ENCODE assay signal across 21 cellular contexts in genomic region chr4:51942108-51942832, GRCh38.
DNase-seq lines count a peak whose midpoint lies in the region; ATAC-seq, FAIRE-seq and TF ChIP-seq lines count a peak whose summit lies in the region.
"Had no signal": no experiment of that assay in that cellular context is flagged by ENCODE, and none has a peak within 500 bp of the region (broad histone marks: within the 10 kb centered on the region; RNA-seq: fewer than 3 reads in every experiment).

No MANE protein-coding gene starts in this region.

- H4K20me1 ChIP-seq in astrocyte (ENCODE audit: insufficient read depth, low read length), result no peaks in the 10 kb centered on the region

- H4K91ac ChIP-seq in mesenchymal stem cell (ENCODE audit: low read length), result no peak overlapping the region

- H3K14ac ChIP-seq in mesenchymal stem cell (ENCODE audit: low read length in 2 of 2), result no peak overlapping the region

- no peak overlapping the region for H3K9ac ChIP-seq in astrocyte (ENCODE audit: low read length)
- no peak overlapping the region for H3K9ac ChIP-seq in mesenchymal stem cell (ENCODE audit: low read length)

- no peak for TF ChIP-seq EP300 in gastroesophageal sphincter (IDR thresholded peaks at IDR 0.05)

- peak overlapping the region; percentile 90 for H2AK5ac ChIP-seq in mesenchymal stem cell (ENCODE audit: low read length, severe bottlenecking)

- ATAC-seq in gastroesophageal sphincter, result no peak
- ATAC-seq: activated T-helper 17 cell treated with anti-CD3 and anti-CD28 coated beads, Interleukin-2, amount 50 U/mL, for 72 hours had no signal

- H3K4me1 ChIP-seq in astrocyte (ENCODE audit: insufficient read depth, low read length) (peaks cover 10% of the 10 kb centered on the region), mesenchymal stem cell (ENCODE audit: control insufficient read depth, insufficient read depth, low read depth, low read length) (peaks cover 10% of the 10 kb centered on the region), gastroesophageal sphincter (no peaks in the 10 kb centered on the region), tibial artery (peaks cover 0 to 20% (median 9%) of the 10 kb centered on the region in 4 donors)
- H3K4me1 ChIP-seq: prostate gland had no signal

- no peak overlapping the region for H3K4me3 ChIP-seq in astrocyte (ENCODE audit: insufficient read depth, low read depth, low read length)
- H3K4me3 ChIP-seq in mesenchymal stem cell (ENCODE audit: insufficient read depth in 1 of 2, low read depth in 1 of 2, low read length in 2 of 2), result no peak overlapping the region
- no peak overlapping the region for H3K4me3 ChIP-seq in gastroesophageal sphincter
- no peak overlapping the region for H3K4me3 ChIP-seq in tibial artery
- H3K4me3 ChIP-seq: prostate gland had no signal

- peaks cover 4% of the 10 kb centered on the region for H3K9me3 Mint-ChIP-seq in astrocyte (ENCODE audit: unreplicated experiment)
- H3K9me3 Mint-ChIP-seq: activated T-helper 17 cell treated with anti-CD3 and anti-CD28 coated beads, Interleukin-2, amount 50 U/mL, for 72 hours had no signal

- H3K9me3 ChIP-seq in astrocyte (ENCODE audit: insufficient read depth, low read depth, low read length), result no peaks in the 10 kb centered on the region
- H3K9me3 ChIP-seq in mesenchymal stem cell (ENCODE audit: control insufficient read depth, low read length), result no peaks in the 10 kb centered on the region
- H3K9me3 ChIP-seq in gastroesophageal sphincter, result no peaks in the 10 kb centered on the region
- peaks cover 0 to 6% (median 0%) of the 10 kb centered on the region in 3 donors for H3K9me3 ChIP-seq in tibial artery
- H3K9me3 ChIP-seq: prostate gland had no signal

- H2BK15ac ChIP-seq in mesenchymal stem cell (ENCODE audit: low read depth, poor library complexity, severe bottlenecking), result no peak overlapping the region

- CTCF ChIA-PET in RWPE1 (lab: Yijun Ruan, JAX), result no interaction called here

- H4K8ac ChIP-seq in mesenchymal stem cell (ENCODE audit: low read length), result no peak overlapping the region

- no peaks in the 10 kb centered on the region for H3K79me1 ChIP-seq in mesenchymal stem cell (replicated peaks; ENCODE audit: low read length, poor library complexity, severe bottlenecking)

- H3K79me2 ChIP-seq in astrocyte (ENCODE audit: insufficient read depth, low read length), result no peaks in the 10 kb centered on the region

- H3K4me3 Mint-ChIP-seq in astrocyte (ENCODE audit: unreplicated experiment), result no peak overlapping the region
- H3K4me3 Mint-ChIP-seq: activated naive CD8-positive, alpha-beta T cell treated with anti-CD3 and anti-CD28 coated beads for 36 hours; activated T-helper 17 cell treated with anti-CD3 and anti-CD28 coated beads, Interleukin-2, amount 50 U/mL, for 72 hours; CD4-positive, alpha-beta memory T cell; nephron had no signal

- H3K4me2 ChIP-seq in astrocyte (ENCODE audit: low read length) (no peak overlapping the region), mesenchymal stem cell (ENCODE audit: low read length, poor library complexity, severe bottlenecking) (no peak overlapping the region)

- H3K36me3 Mint-ChIP-seq in astrocyte (ENCODE audit: low read depth, unreplicated experiment), result no peaks in the 10 kb centered on the region
- H3K36me3 Mint-ChIP-seq: activated naive CD8-positive, alpha-beta T cell treated with anti-CD3 and anti-CD28 coated beads for 36 hours; CD4-positive, alpha-beta memory T cell had no signal

- H3K36me3 ChIP-seq in astrocyte (ENCODE audit: insufficient read depth, low read length) (no peaks in the 10 kb centered on the region), mesenchymal stem cell (ENCODE audit: control insufficient read depth in 1 of 2, insufficient read depth in 2 of 2, low read depth in 1 of 2, low read length in 2 of 2) (no peaks in the 10 kb centered on the region), gastroesophageal sphincter (no peaks in the 10 kb centered on the region), tibial artery (no peaks in the 10 kb centered on the region)
- H3K36me3 ChIP-seq: prostate gland had no signal

- POLR2A ChIA-PET in RWPE1 (lab: Yijun Ruan, JAX; ENCODE audit: low non-redundant PET), result no interaction called here

- peaks cover 23% of the 10 kb centered on the region for H3K4me1 Mint-ChIP-seq in astrocyte (ENCODE audit: low read depth, unreplicated experiment)
- H3K4me1 Mint-ChIP-seq: activated naive CD8-positive, alpha-beta T cell treated with anti-CD3 and anti-CD28 coated beads for 36 hours; activated T-helper 17 cell treated with anti-CD3 and anti-CD28 coated beads, Interleukin-2, amount 50 U/mL, for 72 hours; CD4-positive, alpha-beta memory T cell; nephron had no signal

- intact Hi-C loops in tibial artery (cut with DNase I; ENCODE audit: low total_unique reads), result no loop called here

- WGBS in mesenchymal stem cell, result 70% methylated on average over 5 of the region's 6 CpGs
- WGBS in gastroesophageal sphincter (ENCODE audit: low coverage in 1 of 2), 2 donors, result 56 to 91% methylated on average over 5 of the region's 6 CpGs

- peak; percentile 46 for DNase-seq in AG08396 (ENCODE audit: low spot score)
- DNase-seq in HTR-8/SVneo (ENCODE audit: insufficient read length, low spot score), result peak; percentile 9
- DNase-seq in astrocyte (ENCODE audit: low read depth), result peak; percentile 31
- DNase-seq in mesenchymal stem cell, result no peak
- DNase-seq in NCI-H2171 treated with DMSO at 0.1 percent for 48 hours (lab: John Stamatoyannopoulos, UW), result no peak
- no peak for DNase-seq in RWPE1 (ENCODE audit: low spot score)
- DNase-seq in tibial artery, result no peak
- DNase-seq: activated CD4-positive, alpha-beta T cell treated with anti-CD3 and anti-CD28 coated beads for 1 hour; activated naive CD8-positive, alpha-beta T cell treated with anti-CD3 and anti-CD28 coated beads for 36 hours; CD4-positive, alpha-beta memory T cell; cortex of kidney; DMS79; Karpas-422; NCI-H1417 treated with DMSO at 0.1 percent for 48 hours; NCI-H69; OCI-M1 had no signal

- H3K18ac ChIP-seq in mesenchymal stem cell (ENCODE audit: low read depth in 1 of 2, low read length in 2 of 2), result no peak overlapping the region

- H2BK5ac ChIP-seq in mesenchymal stem cell (ENCODE audit: low read depth, low read length, poor library complexity, severe bottlenecking), result no peak overlapping the region

- no peak overlapping the region for H3K27ac Mint-ChIP-seq in astrocyte (ENCODE audit: unreplicated experiment)
- H3K27ac Mint-ChIP-seq: activated naive CD8-positive, alpha-beta T cell treated with anti-CD3 and anti-CD28 coated beads for 36 hours; activated T-helper 17 cell treated with anti-CD3 and anti-CD28 coated beads, Interleukin-2, amount 50 U/mL, for 72 hours; CD4-positive, alpha-beta memory T cell; nephron had no signal

- FAIRE-seq in HTR-8/SVneo (lab: Jason Lieb, UNC) (no peak), astrocyte (lab: Jason Lieb, UNC) (no peak)
- FAIRE-seq: frontal cortex had no signal

- no peak overlapping the region for H2BK12ac ChIP-seq in mesenchymal stem cell (ENCODE audit: low read length in 2 of 2)

- no peak overlapping the region for H3K23ac ChIP-seq in mesenchymal stem cell (ENCODE audit: low read length in 2 of 2)

- no peak overlapping the region for H3K27ac ChIP-seq in astrocyte (ENCODE audit: low read depth, low read length)
- peak overlapping the region; percentile 63 for H3K27ac ChIP-seq in mesenchymal stem cell (ENCODE audit: low read length, poor library complexity, severe bottlenecking)
- no peak overlapping the region for H3K27ac ChIP-seq in gastroesophageal sphincter
- H3K27ac ChIP-seq in RWPE1, result no peak overlapping the region
- H3K27ac ChIP-seq in tibial artery, result peak overlapping the region in 1 of 2 donors; percentile 3
- H3K27ac ChIP-seq: prostate gland had no signal

- H2AFZ ChIP-seq in astrocyte (ENCODE audit: low read depth, low read length), result no peak overlapping the region
- H2AFZ ChIP-seq in mesenchymal stem cell (ENCODE audit: low read depth, low read length), result no peak overlapping the region

- H3K4ac ChIP-seq in mesenchymal stem cell (ENCODE audit: low read depth in 1 of 2, low read length in 2 of 2), result no peak overlapping the region

- no peak overlapping the region for H2BK120ac ChIP-seq in mesenchymal stem cell (ENCODE audit: low read depth, low read length)

- no peak for TF ChIP-seq CTCF in astrocyte (IDR thresholded peaks at IDR 0.05; ENCODE audit: insufficient read depth, low read depth, low read length)
- TF ChIP-seq CTCF in gastroesophageal sphincter (IDR thresholded peaks at IDR 0.05), result no peak
- TF ChIP-seq CTCF in RWPE1 (conservative IDR thresholded peaks at IDR 0.05; ENCODE audit: low read depth), result no peak
- TF ChIP-seq CTCF in tibial artery (IDR thresholded peaks at IDR 0.05), result no peak

- no peaks in the 10 kb centered on the region for H3K27me3 Mint-ChIP-seq in astrocyte (ENCODE audit: low read depth, unreplicated experiment)
- H3K27me3 Mint-ChIP-seq: CD4-positive, alpha-beta memory T cell had no signal

- no peak for TF ChIP-seq POLR2A in gastroesophageal sphincter (IDR thresholded peaks at IDR 0.05)

- H3K27me3 ChIP-seq in astrocyte (ENCODE audit: insufficient read depth, low read length) (no peaks in the 10 kb centered on the region), mesenchymal stem cell (ENCODE audit: control insufficient read depth in 1 of 2, insufficient read depth in 1 of 2, low read length in 2 of 2) (no peaks in the 10 kb centered on the region), gastroesophageal sphincter (no peaks in the 10 kb centered on the region), tibial artery (no peaks in the 10 kb centered on the region)

Comparison
In these comparisons a context has a peak if more than half of its experiments do, and no peak if none do; other contexts are left out.
1. DNase-seq: peak in AG08396 (single experiment), HTR-8/SVneo (single experiment) and astrocyte (single experiment); none in mesenchymal stem cell (single experiment), NCI-H2171 treated with DMSO at 0.1 percent for 48 hours (single experiment), RWPE1 (single experiment) and tibial artery (0 of 2).